Comparison of ENCODE assay signal across 8 cellular contexts in genomic region chr16:66935319-66936011, GRCh38. TPM values are rescaled to one million over a fixed set of nuclear protein-coding genes. Genes with fewer than 3 reads are reported as not detected.
DNase-seq lines count a peak whose midpoint lies in the region; ATAC-seq and TF ChIP-seq lines count a peak whose summit lies in the region.

A gene with protein sequence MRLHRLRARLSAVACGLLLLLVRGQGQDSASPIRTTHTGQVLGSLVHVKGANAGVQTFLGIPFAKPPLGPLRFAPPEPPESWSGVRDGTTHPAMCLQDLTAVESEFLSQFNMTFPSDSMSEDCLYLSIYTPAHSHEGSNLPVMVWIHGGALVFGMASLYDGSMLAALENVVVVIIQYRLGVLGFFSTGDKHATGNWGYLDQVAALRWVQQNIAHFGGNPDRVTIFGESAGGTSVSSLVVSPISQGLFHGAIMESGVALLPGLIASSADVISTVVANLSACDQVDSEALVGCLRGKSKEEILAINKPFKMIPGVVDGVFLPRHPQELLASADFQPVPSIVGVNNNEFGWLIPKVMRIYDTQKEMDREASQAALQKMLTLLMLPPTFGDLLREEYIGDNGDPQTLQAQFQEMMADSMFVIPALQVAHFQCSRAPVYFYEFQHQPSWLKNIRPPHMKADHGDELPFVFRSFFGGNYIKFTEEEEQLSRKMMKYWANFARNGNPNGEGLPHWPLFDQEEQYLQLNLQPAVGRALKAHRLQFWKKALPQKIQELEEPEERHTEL (plus strand): TSS chr16:66935516. CDS start chr16:66935636, 120 bp downstream.

- H3K27ac ChIP-seq in SU-DHL-6 (ENCODE audit: low read depth, low read length) (peak within 1 kb of the TSS; percentile 27; the same call in 1 of the 2 replicates), muscle layer of duodenum (ENCODE audit: low read length) (peak within 1 kb of the TSS; percentile 85)

- H3K9ac ChIP-seq in SU-DHL-6 (ENCODE audit: low read length), result peak within 1 kb of the TSS; percentile 83

- H3K4me3 ChIP-seq in H7 (ENCODE audit: insufficient read depth, low read depth, low read length), result peak within 1 kb of the TSS; percentile 94
- peak within 1 kb of the TSS; percentile 79 for H3K4me3 ChIP-seq in SU-DHL-6 (ENCODE audit: insufficient read depth, low read length, poor library complexity, severe bottlenecking)
- peak within 1 kb of the TSS; percentile 90 to 95 for H3K4me3 ChIP-seq in muscle layer of duodenum (ENCODE audit: low read depth in 1 of 2, low read length in 2 of 2)

- TF ChIP-seq CTCF in SU-DHL-6 (IDR thresholded peaks at IDR 0.05; ENCODE audit: insufficient read depth, low read length, poor library complexity, severe bottlenecking), result no peak

- ATAC-seq in esophagus mucosa (peak; percentile 83), HG02885 (IDR thresholded peaks at IDR 0.05; ENCODE audit: poor library complexity, unreplicated experiment) (no peak), GM21515 (IDR thresholded peaks at IDR 0.05; ENCODE audit: unreplicated experiment) (no peak)

- H3K36me3 ChIP-seq in H7 (replicated peaks; ENCODE audit: control insufficient read depth, insufficient read depth, low read length) (peaks cover 7% of the 10 kb centered on the region), SU-DHL-6 (ENCODE audit: low read length) (no peaks in the 10 kb centered on the region), muscle layer of duodenum (ENCODE audit: control insufficient read depth in 1 of 2, insufficient read depth in 2 of 2, low read length in 2 of 2) (peaks cover 20 to 37% of the 10 kb centered on the region in 2 donors)

- H3K27me3 ChIP-seq in H7 (ENCODE audit: control insufficient read depth, insufficient read depth, low read length), result peaks cover 8% of the 10 kb centered on the region
- no peaks in the 10 kb centered on the region for H3K27me3 ChIP-seq in SU-DHL-6 (ENCODE audit: low read length)
- no peaks in the 10 kb centered on the region for H3K27me3 ChIP-seq in muscle layer of duodenum (ENCODE audit: low read depth, low read length)

- no peaks in the 10 kb centered on the region for H4K20me1 ChIP-seq in SU-DHL-6 (ENCODE audit: low read depth, low read length)

- H3K4me2 ChIP-seq in SU-DHL-6 (ENCODE audit: low read depth, low read length, poor library complexity, severe bottlenecking), result peak within 1 kb of the TSS; percentile 64

- peak; percentile 68 for DNase-seq in H7
- DNase-seq in GDM1 (lab: John Stamatoyannopoulos, UW), result no peak
- no peak for DNase-seq in cortex of kidney (lab: John Stamatoyannopoulos, UW)

- H3K4me1 ChIP-seq in muscle layer of duodenum (ENCODE audit: control insufficient read depth in 1 of 2, insufficient read depth in 2 of 2, low read length in 2 of 2), result peaks cover 8 to 38% of the 10 kb centered on the region in 2 donors

- peak within 1 kb of the TSS; percentile 76 for H2AFZ ChIP-seq in SU-DHL-6 (ENCODE audit: low read depth, low read length, severe bottlenecking)

- H3K79me2 ChIP-seq in SU-DHL-6 (ENCODE audit: insufficient read depth, low read length), result peaks cover 12% of the 10 kb centered on the region

- no peaks in the 10 kb centered on the region for H3K9me2 ChIP-seq in SU-DHL-6 (replicated peaks; ENCODE audit: insufficient read depth, low read length)

- H3K9me3 ChIP-seq in SU-DHL-6 (ENCODE audit: insufficient read depth, low read length), result no peaks in the 10 kb centered on the region
- H3K9me3 ChIP-seq in muscle layer of duodenum (ENCODE audit: control insufficient read depth in 1 of 2, low read length in 2 of 2), result no peaks in the 10 kb centered on the region

- H3F3A ChIP-seq in SU-DHL-6 (ENCODE audit: insufficient read depth), result 0 out of 2 replicates have a peak, but pooled peaks cover 3% of the 10 kb centered on the region

RNA-seq across cellular contexts. Expression of the gene that starts here (rescaled TPM):
- 8.3 and 13.0 TPM in 2 replicates for total RNA-seq in H7 (2014; rRNA removed; shearing (Covaris generic))
- 151 TPM for total RNA-seq in esophagus mucosa

Comparison
In these comparisons a context has a peak if more than half of its experiments do, and no peak if none do; other contexts are left out.
1. RNA of the gene that starts here (total RNA-seq): 151 TPM in esophagus mucosa (single experiment); 8.3 to 13.0 TPM in H7; every median in the first group is over 10 times any median in the second.
2. Peak in every context shown above with its lines, with median percentiles within 50 percentile points of each other: H3K4me3 ChIP-seq.